In genomic region chr1:111976842-111977241, GRCh38 we compare ENCODE assay signal across 21 cellular contexts. TPM values are rescaled to one million over a fixed set of nuclear protein-coding genes. Genes with fewer than 3 reads are reported as not detected.
"Had no signal": no experiment of that assay in that cellular context is flagged by ENCODE, and none has a peak within 500 bp of the region (broad histone marks: within the 10 kb centered on the region; RNA-seq: fewer than 3 reads in every experiment).

No MANE protein-coding gene starts in this region.

- ATAC-seq: activated CD8-positive, alpha-beta T cell treated with anti-CD3 and anti-CD28 coated beads for 36 hours; left cardiac atrium; natural killer cell; stimulated activated effector memory CD8-positive, alpha-beta T cell treated with anti-CD3 and anti-CD28 coated beads, Interleukin-12 subunit alpha, Interleukin-12 subunit beta, amount 100 ng/mL, for 72 hours had no signal

- H3K36me3 ChIP-seq: brain microvascular endothelial cell, colonic mucosa, ovary had no signal

- H3K4me1 ChIP-seq: colonic mucosa, sigmoid colon had no signal

- H3K27ac ChIP-seq: brain microvascular endothelial cell, colonic mucosa, epithelial cell of prostate, ovary, sigmoid colon had no signal

- H3K4me3 ChIP-seq: colonic mucosa, lung, ovary, sigmoid colon, stomach had no signal

- H3K9me3 ChIP-seq: colonic mucosa, ovary, sigmoid colon, stomach had no signal

- H3K27me3 ChIP-seq: brain microvascular endothelial cell, colonic mucosa, ovary, sigmoid colon had no signal

- DNase-seq: activated CD4-positive, alpha-beta T cell treated with anti-CD3 and anti-CD28 coated beads, Interleukin-2, amount 10 ng/mL, durations not matched to agents 24 days and 14 days; activated CD4-positive, CD25-positive, alpha-beta regulatory T cell; activated CD8-positive, alpha-beta T cell treated with anti-CD3 and anti-CD28 coated beads for 36 hours; activated naive CD4-positive, alpha-beta T cell treated with Interleukin-2 at 50 U/mL for 16 hours; activated naive CD8-positive, alpha-beta T cell treated with anti-CD3 and anti-CD28 coated beads, Interleukin-2, amount 10 ng/mL, durations not matched to agents 7 days and 5 days; activated T-cell treated with anti-CD3 and anti-CD28 coated beads, Interleukin-2, amount 50 U/mL, for 24 hours; brain microvascular endothelial cell; colonic mucosa; endodermal cell; foreskin fibroblast; left cardiac atrium; natural killer cell; ovary; sigmoid colon; stimulated activated CD4-positive, alpha-beta T cell treated with anti-CD3 and anti-CD28 coated beads, Interleukin-4, amount 100 ng/mL, for 24 hours; stomach had no signal

RNA-seq across cellular contexts. Expression of gene KCND3, which starts 12.6 kb away (rescaled TPM):
- total RNA-seq: activated CD4-positive, alpha-beta T cell treated with anti-CD3 and anti-CD28 coated beads, Interleukin-2, amount 10 ng/mL, durations not matched to agents 24 days and 14 days; activated CD8-positive, alpha-beta T cell treated with anti-CD3 and anti-CD28 coated beads for 36 hours; activated naive CD8-positive, alpha-beta T cell treated with anti-CD3 and anti-CD28 coated beads, Interleukin-2, amount 10 ng/mL, durations not matched to agents 7 days and 5 days; activated T-helper 2 cell treated with anti-CD3 and anti-CD28 coated beads, Interferon-gamma antibody, Interleukin-2, Interleukin-4, amounts not matched to agents 10 μg/mL and 5 μg/mL and 100 μg/mL, durations not matched to agents 14 hours and 24 hours and 36 hours; glomerular endothelial cell had no signal
